Comparison of ENCODE assay signal across 15 cellular contexts in genomic region chr9:133273819-133274218, GRCh38. TPM values are rescaled to one million over a fixed set of nuclear protein-coding genes. Genes with fewer than 3 reads are reported as not detected.
DNase-seq lines count a peak whose midpoint lies in the region; ATAC-seq, FAIRE-seq and TF ChIP-seq lines count a peak whose summit lies in the region.
"Had no signal": no experiment of that assay in that cellular context is flagged by ENCODE, and none has a peak within 500 bp of the region (broad histone marks: within the 10 kb centered on the region; RNA-seq: fewer than 3 reads in every experiment).

No MANE protein-coding gene starts in this region.

- peak overlapping the region; percentile 51 to 69 for H3K27ac ChIP-seq in kidney (ENCODE audit: low read depth in 2 of 2, low read length in 2 of 2)
- peak overlapping the region; percentile 93 for H3K27ac ChIP-seq in ovary
- no peak overlapping the region for H3K27ac ChIP-seq in aorta (ENCODE audit: low read depth in 1 of 2, low read length in 2 of 2)

- H3K9ac ChIP-seq in kidney (ENCODE audit: low read length in 2 of 2), result peak overlapping the region in 1 of 2 donors; percentile 65

- TF ChIP-seq EP300 in ovary (IDR thresholded peaks at IDR 0.05), result no peak

- DNase-seq in natural killer cell (no peak), kidney (no peak), ovary (no peak), aorta (no peak), ecto neural progenitor cell (ENCODE audit: low spot score) (no peak), left lobe of liver (ENCODE audit: low spot score) (no peak)
- DNase-seq in natural killer cell treated with Interleukin-12 subunit alpha and Interleukin-12 subunit beta and Interleukin-15 and Interleukin-18, amount 100 ng/mL, for 72 hours (ENCODE audit: low spot score), result no peak
- DNase-seq: effector CD8-positive, alpha-beta T cell; NCI-H1436; NCI-H2227 treated with DMSO at 0.1 percent for 48 hours; T-helper 17 cell had no signal

- no peaks in the 10 kb centered on the region for H3K36me3 Mint-ChIP-seq in natural killer cell
- no peaks in the 10 kb centered on the region for H3K36me3 Mint-ChIP-seq in natural killer cell treated with Interleukin-12 subunit alpha and Interleukin-12 subunit beta and Interleukin-15 and Interleukin-18, amount 100 ng/mL, for 72 hours

- no peak for FAIRE-seq in kidney (lab: Jason Lieb, UNC)

- H3K36me3 ChIP-seq in kidney (ENCODE audit: control insufficient read depth in 1 of 2, insufficient read depth in 2 of 2, low read length in 2 of 2), result no peaks in the 10 kb centered on the region
- H3K36me3 ChIP-seq in ovary, result no peaks in the 10 kb centered on the region
- no peaks in the 10 kb centered on the region for H3K36me3 ChIP-seq in aorta (ENCODE audit: control insufficient read depth in 1 of 2, insufficient read depth in 2 of 2, low read length in 1 of 2)

- H3K4me3 Mint-ChIP-seq in natural killer cell, result peak overlapping the region; percentile 45
- no peak overlapping the region for H3K4me3 Mint-ChIP-seq in natural killer cell treated with Interleukin-12 subunit alpha and Interleukin-12 subunit beta and Interleukin-15 and Interleukin-18, amount 100 ng/mL, for 72 hours
- H3K4me3 Mint-ChIP-seq: activated T-helper 17 cell treated with anti-CD3 and anti-CD28 coated beads, Interleukin-2, amount 50 U/mL, for 72 hours; T-helper 17 cell had no signal

- WGBS in ovary, 3 donors, result 49 to 64% (median 60%) methylated on average over 11 of the region's 11 CpGs
- 76 to 81% methylated on average over 11 of the region's 11 CpGs for WGBS in aorta, 2 donors

- no peaks in the 10 kb centered on the region for H3K9me3 Mint-ChIP-seq in natural killer cell
- no peaks in the 10 kb centered on the region for H3K9me3 Mint-ChIP-seq in natural killer cell treated with Interleukin-12 subunit alpha and Interleukin-12 subunit beta and Interleukin-15 and Interleukin-18, amount 100 ng/mL, for 72 hours
- H3K9me3 Mint-ChIP-seq: activated T-helper 17 cell treated with anti-CD3 and anti-CD28 coated beads, Interleukin-2, amount 50 U/mL, for 72 hours had no signal

- TF ChIP-seq CTCF in natural killer cell (IDR thresholded peaks at IDR 0.05) (no peak), kidney (IDR thresholded peaks at IDR 0.05; ENCODE audit: borderline replicate concordance, extremely low read depth, insufficient read depth) (no peak), ovary (IDR thresholded peaks at IDR 0.05) (no peak)

- H3K4me1 ChIP-seq in kidney (ENCODE audit: control insufficient read depth in 1 of 2, insufficient read depth in 1 of 2, low read depth in 1 of 2, low read length in 2 of 2) (peaks cover 2 to 4% of the 10 kb centered on the region in 2 donors), ovary (ENCODE audit: insufficient read depth) (peaks cover 12% of the 10 kb centered on the region), aorta (ENCODE audit: control insufficient read depth in 1 of 2, insufficient read depth in 2 of 2, low read length in 2 of 2) (no peaks in the 10 kb centered on the region)

- intact Hi-C loops in natural killer cell (cut with micrococcal nuclease) (no loop called here), kidney (cut with DNase I) (no loop called here), ovary (cut with DNase I) (loop anchor here in 1 of 4 donors (5.0 to 10.0 kb wide), 2 partner anchors 37 to 89 kb away; no protein-coding TSS in a partner anchor), aorta (cut with DNase I) (no loop called here)

- no peak for TF ChIP-seq POLR2A in ovary (IDR thresholded peaks at IDR 0.05)

- ATAC-seq in natural killer cell (no peak), aorta (ENCODE audit: low FRiP score) (peak; percentile 22), left lobe of liver (no peak), GM18873 (IDR thresholded peaks at IDR 0.05; ENCODE audit: low FRiP score, unreplicated experiment) (no peak)
- ATAC-seq in natural killer cell treated with Interleukin-12 subunit alpha and Interleukin-12 subunit beta and Interleukin-15 and Interleukin-18, amount 100 ng/mL, for 72 hours, result no peak
- ATAC-seq: activated T-helper 17 cell treated with anti-CD3 and anti-CD28 coated beads, Interleukin-2, amount 50 U/mL, for 72 hours; T-helper 17 cell had no signal

- peak overlapping the region; percentile 1 to 60 for H3K4me3 ChIP-seq in kidney (ENCODE audit: low read length in 2 of 2)
- H3K4me3 ChIP-seq in ovary, result peak overlapping the region; percentile 43
- H3K4me3 ChIP-seq in aorta (ENCODE audit: low read length in 2 of 2), result no peak overlapping the region

- H3K4me1 Mint-ChIP-seq in natural killer cell, result peaks cover 0 to 8% of the 10 kb centered on the region in 2 donors
- peaks cover 4 to 5% of the 10 kb centered on the region in 2 donors for H3K4me1 Mint-ChIP-seq in natural killer cell treated with Interleukin-12 subunit alpha and Interleukin-12 subunit beta and Interleukin-15 and Interleukin-18, amount 100 ng/mL, for 72 hours (ENCODE audit: low read depth in 2 of 2)
- H3K4me1 Mint-ChIP-seq: activated T-helper 17 cell treated with anti-CD3 and anti-CD28 coated beads, Interleukin-2, amount 50 U/mL, for 72 hours had no signal

- H3K27ac Mint-ChIP-seq in natural killer cell, result no peak overlapping the region
- no peak overlapping the region for H3K27ac Mint-ChIP-seq in natural killer cell treated with Interleukin-12 subunit alpha and Interleukin-12 subunit beta and Interleukin-15 and Interleukin-18, amount 100 ng/mL, for 72 hours
- H3K27ac Mint-ChIP-seq: activated T-helper 17 cell treated with anti-CD3 and anti-CD28 coated beads, Interleukin-2, amount 50 U/mL, for 72 hours; T-helper 17 cell had no signal

- no peaks in the 10 kb centered on the region for H3K27me3 ChIP-seq in ovary
- H3K27me3 ChIP-seq in aorta (ENCODE audit: control insufficient read depth in 1 of 2, insufficient read depth in 2 of 2, low read length in 1 of 2), result no peaks in the 10 kb centered on the region

- H3K27me3 Mint-ChIP-seq in natural killer cell (ENCODE audit: low read depth in 2 of 2), result peaks cover 35 to 37% of the 10 kb centered on the region in 2 donors
- H3K27me3 Mint-ChIP-seq in natural killer cell treated with Interleukin-12 subunit alpha and Interleukin-12 subunit beta and Interleukin-15 and Interleukin-18, amount 100 ng/mL, for 72 hours, result peaks cover 30 to 50% of the 10 kb centered on the region in 2 donors

- H3K9me3 ChIP-seq in kidney (ENCODE audit: control insufficient read depth in 1 of 2, low read length in 2 of 2), result no peaks in the 10 kb centered on the region
- no peaks in the 10 kb centered on the region for H3K9me3 ChIP-seq in ovary
- H3K9me3 ChIP-seq in aorta (ENCODE audit: control insufficient read depth, low read length), result peaks cover 2% of the 10 kb centered on the region

RNA-seq across cellular contexts. Expression of gene ABO, which starts 1.2 kb away (rescaled TPM):
- total RNA-seq in natural killer cell (1 to 10 TPM in 1 of 3 donors, under 1 TPM in 2; 0.20 to 4.2 (median 0.56) TPM), kidney (29.0 TPM), ovary (10 to 100 TPM; 16.0 to 27.7 (median 22.0) TPM), aorta (1 to 10 TPM; 1.4 to 3.3 TPM), left lobe of liver (0.03 TPM)
- total RNA-seq in natural killer cell treated with Interleukin-12 subunit alpha and Interleukin-12 subunit beta and Interleukin-15 and Interleukin-18, amount 100 ng/mL, for 72 hours, result under 1 TPM; 0.25 to 0.69 TPM
- polyA plus RNA-seq in kidney (ENCODE audit: insufficient read depth, low read depth, low replicate concordance) (25.0 TPM), ovary (10 to 100 TPM; 18.5 to 21.1 TPM), aorta (1 to 10 TPM in 1 of 2 donors, under 1 TPM in 1; 0.43 to 1.8 TPM)
- total RNA-seq: activated T-helper 17 cell treated with anti-CD3 and anti-CD28 coated beads, Interleukin-2, amount 50 U/mL, for 72 hours; fibroblast of villous mesenchyme had no signal
- polyA plus RNA-seq: AG04450 had no signal

Comparison
In these comparisons a context has a peak if more than half of its experiments do, and no peak if none do; other contexts are left out.
1. H3K27ac ChIP-seq: peak in kidney (2 of 2) and ovary (2 of 2); none in aorta (0 of 2).
2. H3K4me3 ChIP-seq: peak in kidney (2 of 2) and ovary (single experiment); none in aorta (0 of 2).